In the genomic region with DNA sequence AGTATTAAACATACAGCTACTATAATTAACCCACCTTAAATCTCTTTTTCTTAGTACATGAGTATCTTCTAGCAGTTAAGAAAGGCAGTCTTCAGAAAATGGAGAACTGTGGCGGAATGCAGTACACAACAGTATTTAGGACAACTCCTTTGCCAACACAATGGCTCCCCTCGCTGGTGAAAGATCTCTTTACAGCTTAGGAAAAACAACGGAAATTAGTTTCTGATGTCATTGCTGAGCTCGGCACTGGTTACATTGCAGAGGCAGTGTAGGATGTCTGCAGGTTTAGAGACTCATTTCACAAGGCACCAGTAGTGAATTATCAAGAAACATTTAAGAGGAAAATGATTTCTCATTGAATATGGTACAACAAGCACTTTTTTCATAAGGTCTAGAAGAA, we compare ENCODE assay signal across 1 cellular context.
TF ChIP-seq lines count a peak whose summit lies in the region.

No MANE protein-coding gene starts in this region.

TF ChIP-seq in HCT116, 20 proteins besides CTCF, POLR2A, EP300 and RAD21 (continued from another document):
- TF ChIP-seq, protein P1, sequence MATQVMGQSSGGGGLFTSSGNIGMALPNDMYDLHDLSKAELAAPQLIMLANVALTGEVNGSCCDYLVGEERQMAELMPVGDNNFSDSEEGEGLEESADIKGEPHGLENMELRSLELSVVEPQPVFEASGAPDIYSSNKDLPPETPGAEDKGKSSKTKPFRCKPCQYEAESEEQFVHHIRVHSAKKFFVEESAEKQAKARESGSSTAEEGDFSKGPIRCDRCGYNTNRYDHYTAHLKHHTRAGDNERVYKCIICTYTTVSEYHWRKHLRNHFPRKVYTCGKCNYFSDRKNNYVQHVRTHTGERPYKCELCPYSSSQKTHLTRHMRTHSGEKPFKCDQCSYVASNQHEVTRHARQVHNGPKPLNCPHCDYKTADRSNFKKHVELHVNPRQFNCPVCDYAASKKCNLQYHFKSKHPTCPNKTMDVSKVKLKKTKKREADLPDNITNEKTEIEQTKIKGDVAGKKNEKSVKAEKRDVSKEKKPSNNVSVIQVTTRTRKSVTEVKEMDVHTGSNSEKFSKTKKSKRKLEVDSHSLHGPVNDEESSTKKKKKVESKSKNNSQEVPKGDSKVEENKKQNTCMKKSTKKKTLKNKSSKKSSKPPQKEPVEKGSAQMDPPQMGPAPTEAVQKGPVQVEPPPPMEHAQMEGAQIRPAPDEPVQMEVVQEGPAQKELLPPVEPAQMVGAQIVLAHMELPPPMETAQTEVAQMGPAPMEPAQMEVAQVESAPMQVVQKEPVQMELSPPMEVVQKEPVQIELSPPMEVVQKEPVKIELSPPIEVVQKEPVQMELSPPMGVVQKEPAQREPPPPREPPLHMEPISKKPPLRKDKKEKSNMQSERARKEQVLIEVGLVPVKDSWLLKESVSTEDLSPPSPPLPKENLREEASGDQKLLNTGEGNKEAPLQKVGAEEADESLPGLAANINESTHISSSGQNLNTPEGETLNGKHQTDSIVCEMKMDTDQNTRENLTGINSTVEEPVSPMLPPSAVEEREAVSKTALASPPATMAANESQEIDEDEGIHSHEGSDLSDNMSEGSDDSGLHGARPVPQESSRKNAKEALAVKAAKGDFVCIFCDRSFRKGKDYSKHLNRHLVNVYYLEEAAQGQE (IDR thresholded peaks at IDR 0.05; ENCODE audit: low read depth) = no peak
- TF ChIP-seq SIN3A (IDR thresholded peaks at IDR 0.05; ENCODE audit: low read depth) = no peak
- TF ChIP-seq ELF1 (IDR thresholded peaks at IDR 0.05; ENCODE audit: borderline replicate concordance, low read depth) = no peak
TF ChIP-seq in HCT116: peak in this region for 0.
